In the genomic region with DNA sequence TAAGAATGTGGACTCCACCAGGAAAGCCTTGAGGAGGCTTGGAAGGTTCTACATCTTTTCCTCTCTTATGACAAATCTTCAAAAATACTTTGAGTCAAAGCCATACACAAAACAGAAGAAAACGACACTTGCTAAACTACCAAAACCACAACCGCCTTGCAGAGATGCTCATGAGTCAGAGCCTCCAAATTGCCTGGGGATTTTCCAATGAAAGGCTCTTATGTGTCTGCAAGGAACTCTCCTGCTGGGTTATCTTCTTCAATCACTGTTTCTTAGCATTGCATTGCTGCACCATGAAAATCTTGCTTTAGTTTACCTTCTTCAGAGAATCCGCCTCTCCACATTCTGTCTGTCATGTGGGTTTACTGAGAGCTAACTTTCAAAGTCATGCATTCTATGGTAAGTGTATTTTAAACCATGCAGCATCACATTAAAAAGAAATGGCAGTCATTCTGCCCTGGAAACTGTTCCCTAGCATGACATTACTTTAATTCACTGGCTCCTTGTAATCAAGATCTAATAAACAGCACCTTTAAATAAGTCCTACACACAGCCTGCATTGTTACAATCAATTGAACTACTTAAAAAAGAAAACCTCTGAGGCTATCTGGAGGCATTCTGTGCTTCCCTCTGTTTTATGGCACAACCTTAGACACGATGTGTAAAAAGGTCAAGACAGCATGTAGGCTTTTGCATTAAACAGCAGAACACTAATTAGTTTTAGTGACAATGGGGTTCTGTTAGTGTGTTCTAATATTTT, we compare ENCODE assay signal across 1 cellular context.
TF ChIP-seq lines count a peak whose summit lies in the region.

No MANE protein-coding gene starts in this region.

TF ChIP-seq in HepG2, 621 proteins besides CTCF, POLR2A, EP300 and RAD21 (continued from another document):
- TF ChIP-seq ZNF510 (CRISPR knock-in tag; IDR thresholded peaks at IDR 0.05; ENCODE audit: low read depth) (no peak), ZSCAN30 (CRISPR knock-in tag; IDR thresholded peaks at IDR 0.05) (no peak)
- TF ChIP-seq, protein P1, sequence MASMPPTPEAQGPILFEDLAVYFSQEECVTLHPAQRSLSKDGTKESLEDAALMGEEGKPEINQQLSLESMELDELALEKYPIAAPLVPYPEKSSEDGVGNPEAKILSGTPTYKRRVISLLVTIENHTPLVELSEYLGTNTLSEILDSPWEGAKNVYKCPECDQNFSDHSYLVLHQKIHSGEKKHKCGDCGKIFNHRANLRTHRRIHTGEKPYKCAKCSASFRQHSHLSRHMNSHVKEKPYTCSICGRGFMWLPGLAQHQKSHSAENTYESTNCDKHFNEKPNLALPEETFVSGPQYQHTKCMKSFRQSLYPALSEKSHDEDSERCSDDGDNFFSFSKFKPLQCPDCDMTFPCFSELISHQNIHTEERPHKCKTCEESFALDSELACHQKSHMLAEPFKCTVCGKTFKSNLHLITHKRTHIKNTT (CRISPR knock-in tag; IDR thresholded peaks at IDR 0.05), result no peak
- TF ChIP-seq, protein P2, sequence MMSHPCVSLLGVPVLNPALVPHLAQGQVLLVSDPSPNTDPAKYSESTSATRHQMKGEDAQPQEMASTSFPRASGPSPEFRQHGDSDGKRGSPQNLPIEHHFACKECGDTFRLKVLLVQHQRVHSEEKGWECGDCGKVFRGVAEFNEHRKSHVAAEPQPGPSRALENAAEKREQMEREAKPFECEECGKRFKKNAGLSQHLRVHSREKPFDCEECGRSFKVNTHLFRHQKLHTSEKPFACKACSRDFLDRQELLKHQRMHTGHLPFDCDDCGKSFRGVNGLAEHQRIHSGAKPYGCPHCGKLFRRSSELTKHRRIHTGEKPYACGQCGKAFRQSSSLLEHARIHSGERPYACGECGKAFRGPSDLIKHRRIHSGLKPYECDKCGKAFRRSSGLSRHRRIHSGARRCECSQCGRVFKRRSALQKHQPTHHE (CRISPR knock-in tag; IDR thresholded peaks at IDR 0.05; ENCODE audit: borderline replicate concordance), result no peak
- TF ChIP-seq, protein P3, sequence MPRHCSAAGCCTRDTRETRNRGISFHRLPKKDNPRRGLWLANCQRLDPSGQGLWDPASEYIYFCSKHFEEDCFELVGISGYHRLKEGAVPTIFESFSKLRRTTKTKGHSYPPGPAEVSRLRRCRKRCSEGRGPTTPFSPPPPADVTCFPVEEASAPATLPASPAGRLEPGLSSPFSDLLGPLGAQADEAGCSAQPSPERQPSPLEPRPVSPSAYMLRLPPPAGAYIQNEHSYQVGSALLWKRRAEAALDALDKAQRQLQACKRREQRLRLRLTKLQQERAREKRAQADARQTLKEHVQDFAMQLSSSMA (CRISPR knock-in tag; IDR thresholded peaks at IDR 0.05), result no peak
